Comparison of ENCODE assay signal across 16 cellular contexts in the genomic region with DNA sequence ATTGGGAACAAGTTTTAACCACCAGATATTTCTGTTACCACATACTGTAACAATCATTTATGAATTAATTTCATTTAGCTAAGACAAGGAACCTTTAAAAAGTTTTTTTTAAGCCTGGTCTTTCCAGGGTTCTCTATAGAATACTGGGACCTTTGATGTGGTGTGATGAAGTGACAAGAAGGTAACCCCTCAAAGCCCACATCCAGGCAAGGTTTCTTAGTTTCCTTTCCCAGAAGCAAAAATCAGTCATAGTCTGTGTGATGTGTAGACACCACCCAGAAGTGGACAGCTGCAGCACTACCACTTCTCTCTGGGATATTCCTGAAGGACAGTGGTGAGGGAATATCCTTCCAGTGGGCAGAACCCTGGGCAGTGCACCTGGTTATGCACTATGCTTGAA.
DNase-seq lines count a peak whose midpoint lies in the region; ATAC-seq and TF ChIP-seq lines count a peak whose summit lies in the region.
"Had no signal": no experiment of that assay in that cellular context is flagged by ENCODE, and none has a peak within 500 bp of the region (broad histone marks: within the 10 kb centered on the region; RNA-seq: fewer than 3 reads in every experiment).

No MANE protein-coding gene starts in this region.

- H3K27me3 ChIP-seq in dorsolateral prefrontal cortex: no peaks in the 10 kb centered on the region
- H3K27me3 ChIP-seq: hepatocyte had no signal

- H3K4me3 ChIP-seq in dorsolateral prefrontal cortex: no peak overlapping the region
- H3K4me3 ChIP-seq: hepatocyte had no signal

- no peak overlapping the region for H3K27ac ChIP-seq in dorsolateral prefrontal cortex
- H3K27ac ChIP-seq: hepatocyte had no signal

- DNase-seq in activated CD8-positive, alpha-beta T cell treated with anti-CD3 and anti-CD28 coated beads, Interleukin-2, amount 10 ng/mL, durations not matched to agents 7 days and 5 days: peak; percentile 58
- no peak for DNase-seq in retina
- no peak for DNase-seq in mesothelial cell of epicardium (ENCODE audit: low spot score in 2 of 2, unreplicated experiment in 2 of 2)
- no peak for DNase-seq in dorsolateral prefrontal cortex
- DNase-seq: HCEC 1CT, KBM-7, NCI-H1048, posterior cingulate gyrus, small intestine had no signal

- no peak for TF ChIP-seq CTCF in mesothelial cell of epicardium (IDR thresholded peaks at IDR 0.05; ENCODE audit: unreplicated experiment)
- TF ChIP-seq CTCF in dorsolateral prefrontal cortex (IDR thresholded peaks at IDR 0.05 in 54 of 56, conservative IDR thresholded peaks at IDR 0.05 in 2 of 56; ENCODE audit: low read depth in 1 of 56, partially characterized antibody in 56 of 56): no peak

- peak overlapping the region; percentile 2 for H3K27ac Mint-ChIP-seq in activated CD8-positive, alpha-beta T cell treated with anti-CD3 and anti-CD28 coated beads, Interleukin-2, amount 10 ng/mL, durations not matched to agents 7 days and 5 days
- H3K27ac Mint-ChIP-seq in mesothelial cell of epicardium: no peak overlapping the region
- H3K27ac Mint-ChIP-seq: memory B cell had no signal

- intact Hi-C loops in dorsolateral prefrontal cortex (cut with DNase I): no loop called here

- POLR2A ChIA-PET in activated CD8-positive, alpha-beta T cell treated with anti-CD3 and anti-CD28 coated beads, Interleukin-2, amount 10 ng/mL, durations not matched to agents 7 days and 5 days (lab: Charles Lee): no interaction called here

- ATAC-seq in GM18505 (IDR thresholded peaks at IDR 0.05; ENCODE audit: unreplicated experiment) (peak; percentile 65), GM19043 (IDR thresholded peaks at IDR 0.05; ENCODE audit: low read depth, unreplicated experiment) (peak; percentile 84), HG03097 (IDR thresholded peaks at IDR 0.05; ENCODE audit: low FRiP score, unreplicated experiment) (peak; percentile 74)
- peak; percentile 96 for ATAC-seq in activated CD8-positive, alpha-beta T cell treated with anti-CD3 and anti-CD28 coated beads, Interleukin-2, amount 10 ng/mL, durations not matched to agents 7 days and 5 days
- ATAC-seq: Panc1 had no signal

- no peak overlapping the region for H3K4me3 Mint-ChIP-seq in activated CD8-positive, alpha-beta T cell treated with anti-CD3 and anti-CD28 coated beads, Interleukin-2, amount 10 ng/mL, durations not matched to agents 7 days and 5 days
- H3K4me3 Mint-ChIP-seq in mesothelial cell of epicardium: no peak overlapping the region
- H3K4me3 Mint-ChIP-seq: memory B cell; naive thymus-derived CD8-positive, alpha-beta T cell had no signal

- no peak for TF ChIP-seq POLR2A in GM18505 (IDR thresholded peaks at IDR 0.05; ENCODE audit: borderline replicate concordance, extremely low read depth, insufficient read depth, insufficient read length)

- peaks cover 54% of the 10 kb centered on the region for H3K36me3 Mint-ChIP-seq in activated CD8-positive, alpha-beta T cell treated with anti-CD3 and anti-CD28 coated beads, Interleukin-2, amount 10 ng/mL, durations not matched to agents 7 days and 5 days (ENCODE audit: low read depth)
- peaks cover 16% of the 10 kb centered on the region for H3K36me3 Mint-ChIP-seq in mesothelial cell of epicardium

- CTCF ChIA-PET in activated CD8-positive, alpha-beta T cell treated with anti-CD3 and anti-CD28 coated beads, Interleukin-2, amount 10 ng/mL, durations not matched to agents 7 days and 5 days (lab: Charles Lee): no interaction called here

- no peaks in the 10 kb centered on the region for H3K27me3 Mint-ChIP-seq in activated CD8-positive, alpha-beta T cell treated with anti-CD3 and anti-CD28 coated beads, Interleukin-2, amount 10 ng/mL, durations not matched to agents 7 days and 5 days (ENCODE audit: low read depth)
- H3K27me3 Mint-ChIP-seq in mesothelial cell of epicardium (ENCODE audit: low read depth): no peaks in the 10 kb centered on the region
- H3K27me3 Mint-ChIP-seq: naive thymus-derived CD8-positive, alpha-beta T cell had no signal

- H3K4me1 Mint-ChIP-seq in activated CD8-positive, alpha-beta T cell treated with anti-CD3 and anti-CD28 coated beads, Interleukin-2, amount 10 ng/mL, durations not matched to agents 7 days and 5 days (ENCODE audit: low read depth): peaks cover 20% of the 10 kb centered on the region
- H3K4me1 Mint-ChIP-seq in mesothelial cell of epicardium: peaks cover 34% of the 10 kb centered on the region
- H3K4me1 Mint-ChIP-seq: memory B cell had no signal

- peaks cover 5% of the 10 kb centered on the region for H3K9me3 Mint-ChIP-seq in activated CD8-positive, alpha-beta T cell treated with anti-CD3 and anti-CD28 coated beads, Interleukin-2, amount 10 ng/mL, durations not matched to agents 7 days and 5 days (ENCODE audit: insufficient read depth)
- H3K9me3 Mint-ChIP-seq in mesothelial cell of epicardium: peaks cover 14% of the 10 kb centered on the region
